In genomic region chr18:44130365-44130942, GRCh38 we compare ENCODE assay signal across 8 cellular contexts.
DNase-seq lines count a peak whose midpoint lies in the region; ATAC-seq and TF ChIP-seq lines count a peak whose summit lies in the region.

No MANE protein-coding gene starts in this region.

- no peaks in the 10 kb centered on the region for H3K36me3 ChIP-seq in liver (ENCODE audit: control insufficient read depth in 4 of 4, insufficient read depth in 3 of 4, low read depth in 1 of 4, low read length in 3 of 4)

- no peaks in the 10 kb centered on the region for H3K4me1 ChIP-seq in liver (ENCODE audit: control insufficient read depth in 4 of 4, insufficient read depth in 4 of 4, low read length in 3 of 4)

- DNase-seq in ELF-1 (ENCODE audit: low read depth, low spot score) (peak; percentile 22), NCI-H510A (lab: John Stamatoyannopoulos, UW) (peak; percentile 1), cerebellar cortex (ENCODE audit: low spot score) (peak; percentile 13), activated gamma-delta T cell (lab: John Stamatoyannopoulos, UW) (no peak), T-helper 1 cell (no peak)

- peak; percentile 32 for TF ChIP-seq CTCF in liver (IDR thresholded peaks at IDR 0.05; ENCODE audit: low read depth, low read length, missing input control)

- TF ChIP-seq RAD21 in liver (IDR thresholded peaks at IDR 0.05) = peak; percentile 70 to 76

- H3K9ac ChIP-seq in liver (ENCODE audit: low read depth in 1 of 2, low read length in 2 of 2) = no peak overlapping the region

- H3K27ac ChIP-seq in liver (ENCODE audit: low read depth in 1 of 2, low read length in 2 of 2) = no peak overlapping the region

- WGBS in liver = 50% methylated on average over 5 of the region's 5 CpGs

- no peaks in the 10 kb centered on the region for H3K27me3 ChIP-seq in liver (ENCODE audit: control insufficient read depth in 4 of 4, insufficient read depth in 4 of 4, low read length in 3 of 4)

- no peaks in the 10 kb centered on the region for H3K9me3 ChIP-seq in liver (ENCODE audit: control insufficient read depth in 4 of 4, low read length in 3 of 4)

- no peak overlapping the region for H3K4me3 ChIP-seq in liver (ENCODE audit: low read depth in 1 of 3, low read length in 3 of 3)

- ATAC-seq in HG02798 (IDR thresholded peaks at IDR 0.05; ENCODE audit: poor library complexity, unreplicated experiment) = peak; percentile 58
- no peak for ATAC-seq in HG03460 (IDR thresholded peaks at IDR 0.05; ENCODE audit: unreplicated experiment)

TF ChIP-seq in liver, 16 proteins besides CTCF, POLR2A, EP300 and RAD21:
- TF ChIP-seq GABPA (IDR thresholded peaks at IDR 0.05 in 1 of 2, conservative IDR thresholded peaks at IDR 0.05 in 1 of 2) (no peak), RXRA (IDR thresholded peaks at IDR 0.05) (no peak), REST (IDR thresholded peaks at IDR 0.05) (no peak)

Comparison
In these comparisons a context has a peak if more than half of its experiments do, and no peak if none do; other contexts are left out.
1. DNase-seq: peak in ELF-1 (single experiment), NCI-H510A (single experiment) and cerebellar cortex (single experiment); none in activated gamma-delta T cell (single experiment) and T-helper 1 cell (0 of 5).